ENCODE assay signal across 8 cellular contexts in the genomic region with DNA sequence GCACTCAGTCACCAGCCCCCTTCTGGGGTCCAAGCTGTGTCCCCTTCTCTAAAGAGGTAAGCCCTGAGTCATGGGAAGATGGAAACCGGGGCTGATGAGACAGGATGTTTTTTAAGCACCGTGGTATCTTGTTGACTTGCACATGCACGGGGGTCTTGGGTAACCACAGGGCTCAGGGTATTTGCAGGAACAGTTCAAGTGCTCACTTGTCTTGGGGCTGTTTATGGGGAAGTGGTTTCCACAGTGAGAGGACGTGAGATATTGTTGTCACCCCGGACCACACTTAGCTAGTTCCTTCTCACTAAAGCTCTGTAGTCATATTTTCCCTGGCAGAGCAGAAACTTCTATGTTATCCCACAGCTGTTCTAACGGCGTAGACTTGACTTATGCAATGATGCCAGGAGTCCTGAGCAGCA. TPM values are rescaled to one million over a fixed set of nuclear protein-coding genes. Genes with fewer than 3 reads are reported as not detected.
DNase-seq lines count a peak whose midpoint lies in the region; ATAC-seq, FAIRE-seq and TF ChIP-seq lines count a peak whose summit lies in the region.

No MANE protein-coding gene starts in this region.

- peak overlapping the region; percentile 59 to 78 for H3K4me3 Mint-ChIP-seq in CD14-positive monocyte
- H3K4me3 Mint-ChIP-seq in endothelial cell (ENCODE audit: unreplicated experiment), result no peak overlapping the region

- H3K4me1 Mint-ChIP-seq in CD14-positive monocyte (peaks cover 86% of the 10 kb centered on the region), endothelial cell (ENCODE audit: unreplicated experiment) (peaks cover 61% of the 10 kb centered on the region)

- peak; percentile 71 for ATAC-seq in GM19463 (IDR thresholded peaks at IDR 0.05; ENCODE audit: unreplicated experiment)

- DNase-seq in CD14-positive monocyte (ENCODE audit: low spot score) (peak; percentile 98), LHCN-M2 (ENCODE audit: low read depth) (peak; percentile 22), endothelial cell (ENCODE audit: low spot score) (no peak), NCI-H1930 (lab: John Stamatoyannopoulos, UW) (no peak), COLO829 (ENCODE audit: low spot score) (no peak), HTR-8/SVneo (ENCODE audit: insufficient read length, low spot score) (no peak), middle frontal gyrus (ENCODE audit: extremely low spot score, low spot score) (no peak)

- FAIRE-seq in HTR-8/SVneo (lab: Jason Lieb, UNC), result no peak

- H3K27me3 Mint-ChIP-seq in CD14-positive monocyte (ENCODE audit: low read depth in 3 of 3), result peaks cover 0 to 5% (median 4%) of the 10 kb centered on the region in 3 donors
- peaks cover 4% of the 10 kb centered on the region for H3K27me3 Mint-ChIP-seq in endothelial cell (ENCODE audit: unreplicated experiment)

- H3K27ac Mint-ChIP-seq in CD14-positive monocyte, result peak overlapping the region; percentile 92 to 99 (median 96)
- peak overlapping the region; percentile 81 for H3K27ac Mint-ChIP-seq in endothelial cell (ENCODE audit: unreplicated experiment)

- no peak for TF ChIP-seq CTCF in CD14-positive monocyte (IDR thresholded peaks at IDR 0.05)
- no peak for TF ChIP-seq CTCF in endothelial cell (IDR thresholded peaks at IDR 0.05; ENCODE audit: unreplicated experiment)

- H3K9me3 Mint-ChIP-seq in CD14-positive monocyte, result no peaks in the 10 kb centered on the region
- no peaks in the 10 kb centered on the region for H3K9me3 Mint-ChIP-seq in endothelial cell (ENCODE audit: unreplicated experiment)

- H3K36me3 Mint-ChIP-seq in CD14-positive monocyte, result peaks cover 0 to 8% of the 10 kb centered on the region in 2 donors
- no peaks in the 10 kb centered on the region for H3K36me3 Mint-ChIP-seq in endothelial cell (ENCODE audit: low read depth, unreplicated experiment)

- intact Hi-C loops in CD14-positive monocyte (cut with micrococcal nuclease), result no loop called here

RNA-seq across cellular contexts. Expression of a gene that starts 7.7 kb away (rescaled TPM):
- polyA plus RNA-seq in CD14-positive monocyte, result 100 to 1,000 TPM in 1 of 2 donors, 10 to 100 TPM in 1; 57.7 to 137 TPM
- total RNA-seq in LHCN-M2 (2014; rRNA removed) (not detected in 2 replicates), endothelial cell (ENCODE audit: unreplicated experiment) (4.0 TPM)
- not detected for polyA plus RNA-seq in LHCN-M2 (2012)

RNA-seq across cellular contexts. Expression of a gene that starts 12.5 kb away (rescaled TPM):
- polyA plus RNA-seq in CD14-positive monocyte, result not detected
- 1.4 TPM in 1 of 2 replicates, not detected in the other for total RNA-seq in LHCN-M2 (2014; rRNA removed)
- 1.3 TPM for polyA plus RNA-seq in LHCN-M2 (2012)
- 8.9 TPM for total RNA-seq in endothelial cell (ENCODE audit: unreplicated experiment)

RNA-seq across cellular contexts. Expression of a gene that starts 22.0 kb away (rescaled TPM):
- polyA plus RNA-seq in CD14-positive monocyte, result 10 to 100 TPM; 24.8 to 25.3 TPM
- total RNA-seq in LHCN-M2 (2014; rRNA removed), result not detected in 2 replicates
- polyA plus RNA-seq in LHCN-M2 (2012), result not detected
- not detected for total RNA-seq in endothelial cell (ENCODE audit: unreplicated experiment)

Comparison
In these comparisons a context has a peak if more than half of its experiments do, and no peak if none do; other contexts are left out.
1. DNase-seq: peak in CD14-positive monocyte (single experiment) and LHCN-M2 (single experiment); none in endothelial cell (single experiment), NCI-H1930 (0 of 2), COLO829 (single experiment), HTR-8/SVneo (single experiment) and middle frontal gyrus (single experiment).